7 cellular contexts compared by ENCODE assay signal in genomic region chr2:55923091-55923977, GRCh38. TPM values are rescaled to one million over a fixed set of nuclear protein-coding genes. Genes with fewer than 3 reads are reported as not detected.
DNase-seq lines count a peak whose midpoint lies in the region; ATAC-seq and FAIRE-seq lines count a peak whose summit lies in the region.

EFEMP1 (minus strand) TSS chr2:55923782; CDS start chr2:55922440, 1,342 bp downstream.

- peaks cover 40% of the 10 kb centered on the region for H3K27me3 Mint-ChIP-seq in T-helper 2 cell treated with Interferon-gamma antibody and Interleukin-4, amounts not matched to agents 5 μg/mL and 100 μg/mL, for 36 hours (ENCODE audit: low read depth)

- ATAC-seq in GM19023 (IDR thresholded peaks at IDR 0.05; ENCODE audit: unreplicated experiment) (peak; percentile 54), HG03457 (IDR thresholded peaks at IDR 0.05; ENCODE audit: unreplicated experiment) (peak; percentile 57), GM18861 (IDR thresholded peaks at IDR 0.05; ENCODE audit: unreplicated experiment) (no peak)

- H3K36me3 Mint-ChIP-seq in T-helper 2 cell treated with Interferon-gamma antibody and Interleukin-4, amounts not matched to agents 5 μg/mL and 100 μg/mL, for 36 hours (ENCODE audit: low read depth) = no peaks in the 10 kb centered on the region

- no peak within 1 kb of the TSS for H3K27ac Mint-ChIP-seq in T-helper 2 cell treated with Interferon-gamma antibody and Interleukin-4, amounts not matched to agents 5 μg/mL and 100 μg/mL, for 36 hours

- H3K9me3 Mint-ChIP-seq in T-helper 2 cell treated with Interferon-gamma antibody and Interleukin-4, amounts not matched to agents 5 μg/mL and 100 μg/mL, for 36 hours = no peaks in the 10 kb centered on the region

- H3K9me3 ChIP-seq in neuron (ENCODE audit: low read length) = no peaks in the 10 kb centered on the region

- peak within 1 kb of the TSS; percentile 36 for H3K4me3 ChIP-seq in neuron (ENCODE audit: low read length)

- peaks cover 7% of the 10 kb centered on the region for H3K4me1 ChIP-seq in neuron (ENCODE audit: insufficient read depth, low read length)

- peak within 1 kb of the TSS; percentile 18 for H3K4me3 Mint-ChIP-seq in T-helper 2 cell treated with Interferon-gamma antibody and Interleukin-4, amounts not matched to agents 5 μg/mL and 100 μg/mL, for 36 hours

- no peak for FAIRE-seq in frontal cortex (lab: Jason Lieb, UNC)

- no peaks in the 10 kb centered on the region for H3K36me3 ChIP-seq in neuron (ENCODE audit: insufficient read depth, low read length)

- no peaks in the 10 kb centered on the region for H3K4me1 Mint-ChIP-seq in T-helper 2 cell treated with Interferon-gamma antibody and Interleukin-4, amounts not matched to agents 5 μg/mL and 100 μg/mL, for 36 hours (ENCODE audit: low read depth)

- DNase-seq in T-helper 2 cell treated with Interferon-gamma antibody and Interleukin-4, amounts not matched to agents 5 μg/mL and 100 μg/mL, for 36 hours (ENCODE audit: low spot score) = no peak
- peak; percentile 31 to 40 for DNase-seq in frontal cortex (ENCODE audit: low spot score in 2 of 2)
- no peak for DNase-seq in stimulated activated CD4-positive, alpha-beta T cell treated with anti-CD3 and anti-CD28 coated beads, Interleukin-4, amount 100 ng/mL, for 4 hours

- no peak within 1 kb of the TSS for H2AFZ ChIP-seq in neuron (ENCODE audit: low read depth, low read length)

- H3K27me3 ChIP-seq in neuron (ENCODE audit: insufficient read depth, low read length) = peaks cover 28% of the 10 kb centered on the region

RNA-seq across cellular contexts. Expression of gene EFEMP1, which starts in this region (rescaled TPM):
- total RNA-seq in frontal cortex = 7.3 TPM

Comparison
In these comparisons a context has a peak if more than half of its experiments do, and no peak if none do; other contexts are left out.
1. DNase-seq: peak in frontal cortex (2 of 2); none in T-helper 2 cell treated with Interferon-gamma antibody and Interleukin-4, amounts not matched to agents 5 μg/mL and 100 μg/mL, for 36 hours (single experiment) and stimulated activated CD4-positive, alpha-beta T cell treated with anti-CD3 and anti-CD28 coated beads, Interleukin-4, amount 100 ng/mL, for 4 hours (0 of 2).